In genomic region chr19:925912-926594, GRCh38 we compare ENCODE assay signal across 8 cellular contexts. TPM values are rescaled to one million over a fixed set of nuclear protein-coding genes. Genes with fewer than 3 reads are reported as not detected.
DNase-seq lines count a peak whose midpoint lies in the region; FAIRE-seq and TF ChIP-seq lines count a peak whose summit lies in the region.

A gene with protein sequence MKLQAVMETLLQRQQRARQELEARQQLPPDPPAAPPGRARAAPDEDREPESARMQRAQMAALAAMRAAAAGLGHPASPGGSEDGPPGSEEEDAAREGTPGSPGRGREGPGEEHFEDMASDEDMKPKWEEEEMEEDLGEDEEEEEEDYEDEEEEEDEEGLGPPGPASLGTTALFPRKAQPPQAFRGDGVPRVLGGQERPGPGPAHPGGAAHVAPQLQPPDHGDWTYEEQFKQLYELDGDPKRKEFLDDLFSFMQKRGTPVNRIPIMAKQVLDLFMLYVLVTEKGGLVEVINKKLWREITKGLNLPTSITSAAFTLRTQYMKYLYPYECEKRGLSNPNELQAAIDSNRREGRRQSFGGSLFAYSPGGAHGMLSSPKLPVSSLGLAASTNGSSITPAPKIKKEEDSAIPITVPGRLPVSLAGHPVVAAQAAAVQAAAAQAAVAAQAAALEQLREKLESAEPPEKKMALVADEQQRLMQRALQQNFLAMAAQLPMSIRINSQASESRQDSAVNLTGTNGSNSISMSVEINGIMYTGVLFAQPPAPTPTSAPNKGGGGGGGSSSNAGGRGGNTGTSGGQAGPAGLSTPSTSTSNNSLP (plus strand): TSS chr19:926035. CDS start chr19:929529, 3,494 bp downstream.

- peaks cover 3% of the 10 kb centered on the region for H3K27me3 ChIP-seq in iPS-15b (ENCODE audit: control insufficient read depth, insufficient read depth, low read length)
- no peaks in the 10 kb centered on the region for H3K27me3 ChIP-seq in small intestine (ENCODE audit: control insufficient read depth in 2 of 2, insufficient read depth in 2 of 2, low read length in 2 of 2)

- DNase-seq in COLO668 (lab: John Stamatoyannopoulos, UW; ENCODE audit: unreplicated experiment) (peak; percentile 73), small intestine (no peak), DMS114 treated with DMSO at 0.1 percent for 48 hours (lab: John Stamatoyannopoulos, UW; ENCODE audit: unreplicated experiment) (no peak), NCI-H774 (lab: John Stamatoyannopoulos, UW) (no peak)

- peak; percentile 63 for TF ChIP-seq POLR2A in GM19193 (IDR thresholded peaks at IDR 0.05; ENCODE audit: extremely low read depth, insufficient read depth, insufficient read length)

- 1% methylated on average over 32 to 78 of the region's 78 CpGs for WGBS in small intestine, 3 donors

- H3K36me3 ChIP-seq in KOPT-K1 (ENCODE audit: insufficient read depth, low read length) (peaks cover 4% of the 10 kb centered on the region; the same call in 1 of the 2 replicates), iPS-15b (ENCODE audit: control insufficient read depth, insufficient read depth, low read length) (peaks cover 11% of the 10 kb centered on the region), small intestine (ENCODE audit: control insufficient read depth in 2 of 2, insufficient read depth in 2 of 2, low read length in 2 of 2) (no peaks in the 10 kb centered on the region)

- peak within 1 kb of the TSS; percentile 76 for H3K9ac ChIP-seq in iPS-15b (ENCODE audit: low read depth, low read length)

- no peak for FAIRE-seq in small intestine (lab: Jason Lieb, UNC)

- no peaks in the 10 kb centered on the region for H3K4me1 ChIP-seq in iPS-15b (ENCODE audit: control insufficient read depth, insufficient read depth, low read length)
- H3K4me1 ChIP-seq in small intestine (ENCODE audit: control insufficient read depth in 2 of 2, insufficient read depth in 1 of 2, low read depth in 1 of 2, low read length in 1 of 2) = no peaks in the 10 kb centered on the region

- no peaks in the 10 kb centered on the region for H3K9me3 ChIP-seq in KOPT-K1 (ENCODE audit: insufficient read depth, low read length, poor library complexity, severe bottlenecking)
- H3K9me3 ChIP-seq in iPS-15b (ENCODE audit: control insufficient read depth, insufficient read depth, low read length) = no peaks in the 10 kb centered on the region
- H3K9me3 ChIP-seq in small intestine (ENCODE audit: control insufficient read depth, low read depth) = no peaks in the 10 kb centered on the region

- H3K4me3 ChIP-seq in iPS-15b (ENCODE audit: low read depth, low read length) (peak within 1 kb of the TSS; percentile 74), small intestine (ENCODE audit: low read depth in 1 of 2, low read length in 2 of 2) (peak within 1 kb of the TSS; percentile 77 to 88)

- H3K27ac ChIP-seq in KOPT-K1 (ENCODE audit: low read depth, low read length, poor library complexity, severe bottlenecking) (peak within 1 kb of the TSS; percentile 77), angular gyrus (ENCODE audit: low read depth, low read length) (peak within 1 kb of the TSS; percentile 62), small intestine (ENCODE audit: low read depth in 1 of 2, low read length in 1 of 2) (peak within 1 kb of the TSS; percentile 60 to 86)

RNA-seq across cellular contexts. Expression of the gene that starts here (rescaled TPM):
- 1 to 10 TPM; 1.3 to 6.2 (median 3.4) TPM for polyA plus RNA-seq in small intestine
